ENCODE assay signal across 10 cellular contexts in genomic region chr14:68970096-68970612, GRCh38. TPM values are rescaled to one million over a fixed set of nuclear protein-coding genes. Genes with fewer than 3 reads are reported as not detected.
DNase-seq lines count a peak whose midpoint lies in the region; ATAC-seq and TF ChIP-seq lines count a peak whose summit lies in the region.
"Had no signal": no experiment of that assay in that cellular context is flagged by ENCODE, and none has a peak within 500 bp of the region (broad histone marks: within the 10 kb centered on the region; RNA-seq: fewer than 3 reads in every experiment).

No MANE protein-coding gene starts in this region.

- peak overlapping the region; percentile 96 to 99 (median 98) for H3K27ac Mint-ChIP-seq in CD4-positive, alpha-beta memory T cell
- H3K27ac Mint-ChIP-seq in neural progenitor cell = peak overlapping the region; percentile 95
- no peak overlapping the region for H3K27ac Mint-ChIP-seq in activated CD8-positive, alpha-beta memory T cell treated with anti-CD3 and anti-CD28 coated beads, Interleukin-2, amount 10 ng/mL, durations not matched to agents 7 days and 5 days

- no peak for TF ChIP-seq CTCF in neural progenitor cell (IDR thresholded peaks at IDR 0.05)

- H3K4me2 ChIP-seq in neural progenitor cell = peak overlapping the region; percentile 23

- POLR2A ChIA-PET in CD4-positive, alpha-beta memory T cell (lab: Charles Lee; ENCODE audit: partially characterized antibody) = interaction anchor here (1.0 to 5.5 kb wide), 6 partner anchors 7 to 46 kb away, joined by 3 to 55 read pairs (median 4); no protein-coding TSS in a partner anchor

- no peak overlapping the region for H3K9ac ChIP-seq in neural progenitor cell

- H3F3A ChIP-seq in neural progenitor cell (ENCODE audit: low read depth) = peaks cover 13% of the 10 kb centered on the region

- no peak overlapping the region for H3K4me3 ChIP-seq in CD4-positive, alpha-beta memory T cell (ENCODE audit: low read length in 2 of 2)
- H3K4me3 ChIP-seq in neural progenitor cell = no peak overlapping the region
- H3K4me3 ChIP-seq: upper lobe of right lung had no signal

- H3K9me3 ChIP-seq in CD4-positive, alpha-beta memory T cell (ENCODE audit: control insufficient read depth in 1 of 2, low read length in 2 of 2) = no peaks in the 10 kb centered on the region
- H3K9me3 ChIP-seq in neural progenitor cell (ENCODE audit: low read depth) = no peaks in the 10 kb centered on the region
- H3K9me3 ChIP-seq: upper lobe of right lung had no signal

- no peaks in the 10 kb centered on the region for H3K36me3 ChIP-seq in CD4-positive, alpha-beta memory T cell (ENCODE audit: insufficient read depth, low read length)
- no peaks in the 10 kb centered on the region for H3K36me3 ChIP-seq in neural progenitor cell

- no peaks in the 10 kb centered on the region for H3K27me3 ChIP-seq in CD4-positive, alpha-beta memory T cell (ENCODE audit: insufficient read depth, low read length)
- no peaks in the 10 kb centered on the region for H3K27me3 ChIP-seq in neural progenitor cell
- H3K27me3 ChIP-seq: upper lobe of right lung had no signal

- H3K4me1 ChIP-seq in CD4-positive, alpha-beta memory T cell (ENCODE audit: insufficient read depth, low read length) = peaks cover 78% of the 10 kb centered on the region
- H3K4me1 ChIP-seq in neural progenitor cell = peaks cover 14% of the 10 kb centered on the region

- peaks cover 100% of the 10 kb centered on the region for H3K79me2 ChIP-seq in neural progenitor cell (ENCODE audit: low read depth)

- H4K20me1 ChIP-seq in neural progenitor cell (ENCODE audit: low read depth) = peaks cover 89% of the 10 kb centered on the region

- H2AFZ ChIP-seq in neural progenitor cell (replicated peaks) = no peak overlapping the region

- CTCF ChIA-PET in CD4-positive, alpha-beta memory T cell (lab: Charles Lee; ENCODE audit: partially characterized antibody) = interaction anchor here (0.8 to 3.2 kb wide), 8 partner anchors 8 to 126 kb away, joined by 3 to 14 read pairs (median 6); partner anchors contain the start of gene ACTN1
- CTCF ChIA-PET in activated CD8-positive, alpha-beta memory T cell treated with anti-CD3 and anti-CD28 coated beads, Interleukin-2, amount 10 ng/mL, durations not matched to agents 7 days and 5 days (lab: Charles Lee) = interaction anchor here (0.6 to 2.5 kb wide), 4 partner anchors 8 to 46 kb away, joined by 3 to 7 read pairs (median 4); no protein-coding TSS in a partner anchor

- peaks cover 0 to 5% (median 0%) of the 10 kb centered on the region in 8 donors for H3K9me3 Mint-ChIP-seq in CD4-positive, alpha-beta memory T cell
- H3K9me3 Mint-ChIP-seq in neural progenitor cell = no peaks in the 10 kb centered on the region
- no peaks in the 10 kb centered on the region for H3K9me3 Mint-ChIP-seq in activated CD8-positive, alpha-beta memory T cell treated with anti-CD3 and anti-CD28 coated beads, Interleukin-2, amount 10 ng/mL, durations not matched to agents 7 days and 5 days (ENCODE audit: low read depth)

- no peaks in the 10 kb centered on the region for H3K27me3 Mint-ChIP-seq in CD4-positive, alpha-beta memory T cell
- peaks cover 10% of the 10 kb centered on the region for H3K27me3 Mint-ChIP-seq in neural progenitor cell (ENCODE audit: insufficient read depth, low read depth)
- peaks cover 6% of the 10 kb centered on the region for H3K27me3 Mint-ChIP-seq in activated CD8-positive, alpha-beta memory T cell treated with anti-CD3 and anti-CD28 coated beads, Interleukin-2, amount 10 ng/mL, durations not matched to agents 7 days and 5 days

- ATAC-seq in HG03469 (IDR thresholded peaks at IDR 0.05; ENCODE audit: unreplicated experiment) = no peak
- no peak for ATAC-seq in activated CD8-positive, alpha-beta memory T cell treated with anti-CD3 and anti-CD28 coated beads, Interleukin-2, amount 10 ng/mL, durations not matched to agents 7 days and 5 days
- ATAC-seq: upper lobe of right lung had no signal

- peaks cover 50 to 94% (median 68%) of the 10 kb centered on the region in 4 donors for H3K4me1 Mint-ChIP-seq in CD4-positive, alpha-beta memory T cell
- peaks cover 38% of the 10 kb centered on the region for H3K4me1 Mint-ChIP-seq in neural progenitor cell
- peaks cover 27% of the 10 kb centered on the region for H3K4me1 Mint-ChIP-seq in activated CD8-positive, alpha-beta memory T cell treated with anti-CD3 and anti-CD28 coated beads, Interleukin-2, amount 10 ng/mL, durations not matched to agents 7 days and 5 days

- H3K4me3 Mint-ChIP-seq in CD4-positive, alpha-beta memory T cell = peak overlapping the region; percentile 68 to 89 (median 76)
- peak overlapping the region; percentile 56 for H3K4me3 Mint-ChIP-seq in neural progenitor cell
- no peak overlapping the region for H3K4me3 Mint-ChIP-seq in activated CD8-positive, alpha-beta memory T cell treated with anti-CD3 and anti-CD28 coated beads, Interleukin-2, amount 10 ng/mL, durations not matched to agents 7 days and 5 days

- peak; percentile 63 to 80 (median 76) for DNase-seq in CD4-positive, alpha-beta memory T cell
- DNase-seq in M059J (ENCODE audit: low read depth) (peak; percentile 51), neural progenitor cell (ENCODE audit: low spot score) (no peak), pons (ENCODE audit: low spot score) (no peak), mesenteric fat pad (ENCODE audit: low spot score) (no peak)
- peak; percentile 80 for DNase-seq in central memory CD4-positive, alpha-beta T cell
- DNase-seq in activated CD8-positive, alpha-beta memory T cell treated with anti-CD3 and anti-CD28 coated beads, Interleukin-2, amount 10 ng/mL, durations not matched to agents 7 days and 5 days = no peak
- DNase-seq: NCI-H2081, upper lobe of right lung had no signal

- peaks cover 7 to 29% of the 10 kb centered on the region in 2 donors for H3K36me3 Mint-ChIP-seq in CD4-positive, alpha-beta memory T cell
- peaks cover 22% of the 10 kb centered on the region for H3K36me3 Mint-ChIP-seq in neural progenitor cell
- H3K36me3 Mint-ChIP-seq in activated CD8-positive, alpha-beta memory T cell treated with anti-CD3 and anti-CD28 coated beads, Interleukin-2, amount 10 ng/mL, durations not matched to agents 7 days and 5 days = peaks cover 14% of the 10 kb centered on the region

- intact Hi-C loops in CD4-positive, alpha-beta memory T cell (cut with micrococcal nuclease) = loop anchor here (1.0 kb wide), 1 partner anchor 9 kb away; the partner anchor contains the start of gene ACTN1

- H3K27ac ChIP-seq in CD4-positive, alpha-beta memory T cell (ENCODE audit: low read depth, low read length) = peak overlapping the region; percentile 57
- H3K27ac ChIP-seq in neural progenitor cell = no peak overlapping the region

RNA-seq across cellular contexts. Expression of gene ACTN1, which starts 8.9 kb away (rescaled TPM):
- 10 to 100 TPM; 70.8 to 75.1 TPM for total RNA-seq in CD4-positive, alpha-beta memory T cell
- polyA plus RNA-seq in CD4-positive, alpha-beta memory T cell = 10 to 100 TPM; 33.6 to 63.3 TPM
- total RNA-seq in M059J (2014; rRNA removed; shearing (Covaris generic)) = 221 and 363 TPM in 2 replicates
- total RNA-seq in neural progenitor cell (ENCODE audit: low replicate concordance) (70.7 and 97.7 TPM in 2 replicates), mesenteric fat pad (215 TPM)
- total RNA-seq in activated CD8-positive, alpha-beta memory T cell treated with anti-CD3 and anti-CD28 coated beads, Interleukin-2, amount 10 ng/mL, durations not matched to agents 7 days and 5 days = 10 to 100 TPM; 26.8 to 56.0 TPM

Comparison
In these comparisons a context has a peak if more than half of its experiments do, and no peak if none do; other contexts are left out.
1. DNase-seq: peak in CD4-positive, alpha-beta memory T cell (5 of 5), M059J (single experiment) and central memory CD4-positive, alpha-beta T cell (single experiment); none in neural progenitor cell (single experiment), pons (single experiment), mesenteric fat pad (single experiment) and activated CD8-positive, alpha-beta memory T cell treated with anti-CD3 and anti-CD28 coated beads, Interleukin-2, amount 10 ng/mL, durations not matched to agents 7 days and 5 days (single experiment).